In genomic region chr2:109680523-109681297, GRCh38 we compare ENCODE assay signal across 24 cellular contexts.
A peak's percentile ranks its signal among the peaks of the same experiment; 100 is the strongest.
DNase-seq lines count a peak whose midpoint lies in the region; ATAC-seq and TF ChIP-seq lines count a peak whose summit lies in the region.
"Had no signal": no experiment of that assay in that cellular context is flagged by ENCODE, and none has a peak within 500 bp of the region (broad histone marks: within the 10 kb centered on the region; RNA-seq: fewer than 3 reads in every experiment).

No MANE protein-coding gene starts in this region.

- ATAC-seq in lower lobe of right lung, result peak in 1 of 2 donors; percentile 36
- ATAC-seq in GM19467 (IDR thresholded peaks at IDR 0.05; ENCODE audit: unreplicated experiment), result no peak
- ATAC-seq: activated CD8-positive, alpha-beta T cell treated with anti-CD3 and anti-CD28 coated beads for 36 hours; gastrocnemius medialis; left colon; natural killer cell had no signal

- no peaks in the 10 kb centered on the region for H3K9me2 ChIP-seq in MM.1S (replicated peaks; ENCODE audit: insufficient read depth, low read length)

- H3K27ac ChIP-seq in lower lobe of right lung (peak overlapping the region; percentile 10), spleen (peak overlapping the region in 5 of 8 donors; percentile 4 to 79 (median 30)), MM.1S (ENCODE audit: low read length) (no peak overlapping the region)
- H3K27ac ChIP-seq: gastrocnemius medialis, testis had no signal

- TF ChIP-seq POLR2A in spleen (IDR thresholded peaks at IDR 0.05), result no peak

- H2AFZ ChIP-seq in MM.1S (ENCODE audit: low read length), result no peak overlapping the region

- no peaks in the 10 kb centered on the region for H3F3A ChIP-seq in MM.1S (ENCODE audit: insufficient read depth, low read length)

- H3K27me3 ChIP-seq in endocrine pancreas (ENCODE audit: control insufficient read depth, insufficient read depth, low read length) (no peaks in the 10 kb centered on the region), lower lobe of right lung (ENCODE audit: low read depth) (no peaks in the 10 kb centered on the region), spleen (replicated peaks in 1 of 7) (peaks cover 0 to 5% (median 0%) of the 10 kb centered on the region in 7 donors), MM.1S (replicated peaks; ENCODE audit: insufficient read depth, low read length) (no peaks in the 10 kb centered on the region)
- H3K27me3 ChIP-seq: gastrocnemius medialis, testis had no signal

- H3K4me3 ChIP-seq in endocrine pancreas (ENCODE audit: control insufficient read depth, insufficient read depth, low read length) (peak overlapping the region; percentile 46), lower lobe of right lung (no peak overlapping the region), spleen (no peak overlapping the region), MM.1S (ENCODE audit: low read length) (no peak overlapping the region)
- H3K4me3 ChIP-seq: gastrocnemius medialis, testis had no signal

- TF ChIP-seq CTCF in lower lobe of right lung (IDR thresholded peaks at IDR 0.05), result no peak
- TF ChIP-seq CTCF in spleen (IDR thresholded peaks at IDR 0.05 in 8 of 11, conservative IDR thresholded peaks at IDR 0.05 in 3 of 11), result no peak
- TF ChIP-seq CTCF in MM.1S (IDR thresholded peaks at IDR 0.05; ENCODE audit: low read length), result no peak

- no peaks in the 10 kb centered on the region for H3K36me3 ChIP-seq in endocrine pancreas (ENCODE audit: control insufficient read depth, insufficient read depth, low read length)
- H3K36me3 ChIP-seq in lower lobe of right lung, result no peaks in the 10 kb centered on the region
- no peaks in the 10 kb centered on the region for H3K36me3 ChIP-seq in spleen
- no peaks in the 10 kb centered on the region for H3K36me3 ChIP-seq in MM.1S (replicated peaks; ENCODE audit: insufficient read depth, low read length)
- H3K36me3 ChIP-seq: gastrocnemius medialis had no signal

- H4K20me1 ChIP-seq in MM.1S (ENCODE audit: insufficient read depth, low read length), result no peaks in the 10 kb centered on the region

- no peaks in the 10 kb centered on the region for H3K79me2 ChIP-seq in MM.1S (ENCODE audit: low read length)

- DNase-seq in HT-29 (ENCODE audit: low spot score), result peak; percentile 73
- no peak for DNase-seq in lower lobe of right lung
- DNase-seq in spleen, result no peak
- DNase-seq in stimulated activated CD4-positive, alpha-beta T cell treated with anti-CD3 and anti-CD28 coated beads, Interleukin-15, amount 100 ng/mL, for 24 hours, result no peak
- DNase-seq in MM.1S, result no peak
- DNase-seq in NCI-H1417 (lab: John Stamatoyannopoulos, UW), result no peak
- DNase-seq: ACHN; activated CD8-positive, alpha-beta T cell treated with anti-CD3 and anti-CD28 coated beads for 36 hours; CD8-positive, alpha-beta memory T cell; DMS 273 treated with DMSO at 0.1 percent for 48 hours; EL; gastrocnemius medialis; natural killer cell; NCI-H1105; NCI-H1930; NCI-H2171 treated with DMSO at 0.1 percent for 48 hours; NCI-H526 treated with DMSO at 0.1 percent for 48 hours; Right ventricle myocardium superior; small intestine; stimulated activated CD4-positive, alpha-beta T cell treated with anti-CD3 and anti-CD28 coated beads, Interleukin-2, amount 100 ng/mL, for 24 hours; testis had no signal

- H3K9ac ChIP-seq in endocrine pancreas (ENCODE audit: control insufficient read depth, insufficient read depth, low read length) (peak overlapping the region; percentile 32), MM.1S (ENCODE audit: low read length) (no peak overlapping the region)

- H3K4me1 ChIP-seq in endocrine pancreas (ENCODE audit: control insufficient read depth, insufficient read depth, low read length) (no peaks in the 10 kb centered on the region), lower lobe of right lung (peaks cover 47% of the 10 kb centered on the region), spleen (peaks cover 11 to 55% (median 27%) of the 10 kb centered on the region in 6 donors), MM.1S (ENCODE audit: low read length) (no peaks in the 10 kb centered on the region)
- H3K4me1 ChIP-seq: gastrocnemius medialis, testis had no signal

- H3K4me2 ChIP-seq in MM.1S (ENCODE audit: low read depth, low read length), result no peak overlapping the region

- H3K9me3 ChIP-seq in endocrine pancreas (ENCODE audit: control insufficient read depth, low read length) (no peaks in the 10 kb centered on the region), lower lobe of right lung (no peaks in the 10 kb centered on the region), spleen (no peaks in the 10 kb centered on the region), MM.1S (replicated peaks; ENCODE audit: insufficient read depth, low read length) (no peaks in the 10 kb centered on the region)
- H3K9me3 ChIP-seq: gastrocnemius medialis, testis had no signal

- intact Hi-C loops in lower lobe of right lung (cut with DNase I), result no loop called here
- intact Hi-C loops in spleen (cut with DNase I; ENCODE audit: low total_unique reads), result no loop called here

- WGBS in spleen, 5 donors, result 66 to 80% (median 73%) methylated on average over 11 of the region's 11 CpGs
